ENCODE assay signal across 21 cellular contexts in the genomic region with DNA sequence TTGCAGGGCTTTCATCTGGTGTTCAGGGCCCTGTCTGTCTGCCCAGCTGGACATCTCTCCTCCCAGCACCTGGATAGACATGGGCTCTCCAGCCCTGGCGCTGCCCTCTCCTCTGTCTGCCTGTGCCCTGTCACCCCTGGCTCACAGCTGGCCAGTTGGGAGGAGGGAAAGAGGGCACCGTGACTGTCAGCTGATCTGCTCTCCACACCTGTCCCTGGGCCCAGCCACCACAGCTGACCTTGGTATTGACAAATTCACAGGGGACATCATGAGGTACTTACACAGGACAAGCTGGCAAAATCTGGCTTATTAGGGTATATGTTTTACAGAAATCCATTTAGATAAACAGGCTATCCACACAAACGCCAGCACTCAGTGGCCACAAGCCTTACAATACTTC. TPM values are rescaled to one million over a fixed set of nuclear protein-coding genes. Genes with fewer than 3 reads are reported as not detected.
"Had no signal": no experiment of that assay in that cellular context is flagged by ENCODE, and none has a peak within 500 bp of the region (broad histone marks: within the 10 kb centered on the region; RNA-seq: fewer than 3 reads in every experiment).

No MANE protein-coding gene starts in this region.

- H3K27me3 ChIP-seq: adrenal gland had no signal

- H3K9me3 ChIP-seq: adrenal gland had no signal

- H3K27ac ChIP-seq: adrenal gland had no signal

- DNase-seq: activated CD4-positive, alpha-beta T cell treated with anti-CD3 and anti-CD28 coated beads for 48 hours; activated CD4-positive, alpha-beta T cell treated with anti-CD3 and anti-CD28 coated beads, Interleukin-2, amount 50 U/mL, for 4 hours; activated CD4-positive, CD25-positive, alpha-beta regulatory T cell treated with anti-CD3 and anti-CD28 coated beads, Interleukin-2, amount 50 U/mL, for 72 hours; activated CD8-positive, alpha-beta memory T cell treated with anti-CD3 and anti-CD28 coated beads, Interleukin-2, amount 50 U/mL, for 48 hours; activated CD8-positive, alpha-beta T cell treated with anti-CD3 and anti-CD28 coated beads, Interleukin-2, amount 10 ng/mL, durations not matched to agents 7 days and 5 days; activated naive CD4-positive, alpha-beta T cell treated with anti-CD3 and anti-CD28 coated beads, Interleukin-2, amount 50 U/mL, for 16 hours; activated naive CD8-positive, alpha-beta T cell treated with anti-CD3 and anti-CD28 coated beads, Interleukin-2, amount 10 ng/mL, durations not matched to agents 7 days and 5 days; activated T-cell treated with anti-CD3 and anti-CD28 coated beads, Interleukin-2, amount 50 U/mL, for 1 hour; adrenal gland; Karpas-422; MM.1S; NCI-H1694; NCI-H2029; NCI-H2227 treated with DMSO at 0.1 percent for 48 hours; NCI-H69; PC-3; SHP77 treated with DMSO at 0.1 percent for 48 hours; T-helper 17 cell; T-helper 9 cell had no signal

- H3K36me3 ChIP-seq: adrenal gland had no signal

- H3K4me1 ChIP-seq: adrenal gland had no signal

- ATAC-seq: activated CD8-positive, alpha-beta T cell treated with anti-CD3 and anti-CD28 coated beads, Interleukin-2, amount 10 ng/mL, durations not matched to agents 7 days and 5 days; K562; PC-3; T-helper 17 cell; WTC11 had no signal

- H3K4me3 ChIP-seq: adrenal gland, K562 had no signal

RNA-seq across cellular contexts. Expression of a gene that starts 8.3 kb away (rescaled TPM):
- polyA plus RNA-seq: K562 had no signal
